15 cellular contexts compared by ENCODE assay signal in the genomic region with DNA sequence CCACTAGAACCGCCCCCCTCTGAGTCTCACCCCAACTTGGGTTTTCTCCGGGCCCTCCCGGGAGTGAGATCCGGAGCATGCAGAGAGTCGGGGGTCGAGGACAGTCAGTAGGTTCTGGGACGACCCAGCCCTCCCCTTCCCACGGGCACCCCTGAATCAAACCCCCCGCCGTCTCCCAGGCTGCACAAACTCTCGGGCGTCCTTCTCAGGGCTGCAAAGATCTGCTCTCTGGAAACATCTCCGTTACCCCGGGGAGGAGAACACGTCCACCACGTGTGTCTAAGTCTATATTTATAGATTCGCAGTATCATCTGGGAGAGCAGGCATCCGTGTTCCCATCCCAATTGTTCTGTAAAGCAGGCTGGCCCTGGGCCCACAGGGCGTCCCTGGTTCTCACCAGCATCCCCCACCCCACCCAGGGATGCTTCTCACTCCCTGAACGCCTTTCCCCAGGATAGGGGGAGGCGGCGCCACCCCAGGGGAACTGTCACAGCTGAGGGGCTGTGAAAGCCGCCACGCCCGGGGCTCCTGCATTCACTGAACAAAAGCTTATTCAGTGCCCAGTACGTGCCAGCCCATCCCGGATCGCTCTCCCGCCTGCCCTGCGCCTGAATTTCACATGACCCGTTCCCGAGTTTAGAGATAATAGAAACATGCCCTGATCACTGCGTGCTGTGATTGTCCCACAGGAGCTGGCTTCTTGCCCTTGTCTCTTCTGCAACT. TPM values are rescaled to one million over a fixed set of nuclear protein-coding genes. Genes with fewer than 3 reads are reported as not detected.
DNase-seq lines count a peak whose midpoint lies in the region; ATAC-seq and TF ChIP-seq lines count a peak whose summit lies in the region.
"Had no signal": no experiment of that assay in that cellular context is flagged by ENCODE, and none has a peak within 500 bp of the region (broad histone marks: within the 10 kb centered on the region; RNA-seq: fewer than 3 reads in every experiment).

No MANE protein-coding gene starts in this region.

- no peak for TF ChIP-seq CTCF in progenitor cell of endocrine pancreas (IDR thresholded peaks at IDR 0.05; ENCODE audit: unreplicated experiment)

- peak overlapping the region; percentile 82 to 83 for H3K4me3 Mint-ChIP-seq in activated T-cell treated with anti-CD3 and anti-CD28 coated beads, Interleukin-2, amount 50 U/mL, for 72 hours
- peak overlapping the region; percentile 65 for H3K4me3 Mint-ChIP-seq in progenitor cell of endocrine pancreas (ENCODE audit: low read depth)

- H3K27me3 ChIP-seq in right cardiac atrium (ENCODE audit: control insufficient read depth, insufficient read depth) = no peaks in the 10 kb centered on the region

- ATAC-seq in activated T-cell treated with anti-CD3 and anti-CD28 coated beads, Interleukin-2, amount 50 U/mL, for 72 hours (replicated peaks in 1 of 2) = no peak
- ATAC-seq in right cardiac atrium (peak; percentile 24 to 55), HG02840 (IDR thresholded peaks at IDR 0.05; ENCODE audit: low FRiP score, unreplicated experiment) (no peak)

- peak overlapping the region; percentile 57 for H3K27ac ChIP-seq in right cardiac atrium (ENCODE audit: low read length)
- H3K27ac ChIP-seq: SJSA1 had no signal

- in situ Hi-C loops in G401 (cut with HindIII; ENCODE audit: low sequenced_read_pairs) = no loop called here

- intact Hi-C loops in right cardiac atrium (cut with DNase I) = no loop called here

- H3K27me3 Mint-ChIP-seq in activated T-cell treated with anti-CD3 and anti-CD28 coated beads, Interleukin-2, amount 50 U/mL, for 72 hours (ENCODE audit: low read depth) = peaks cover 42% of the 10 kb centered on the region
- peaks cover 73% of the 10 kb centered on the region for H3K27me3 Mint-ChIP-seq in progenitor cell of endocrine pancreas

- H3K4me1 ChIP-seq in ES-I3 (ENCODE audit: insufficient read depth, low read length) (no peaks in the 10 kb centered on the region), right cardiac atrium (ENCODE audit: control insufficient read depth, insufficient read depth, low read length) (peaks cover 3% of the 10 kb centered on the region)
- H3K4me1 ChIP-seq: SJSA1 had no signal

- peak overlapping the region; percentile 39 for H3K4me3 ChIP-seq in right cardiac atrium (ENCODE audit: low read length)
- H3K4me3 ChIP-seq: SJSA1 had no signal

- no peaks in the 10 kb centered on the region for H3K36me3 Mint-ChIP-seq in activated T-cell treated with anti-CD3 and anti-CD28 coated beads, Interleukin-2, amount 50 U/mL, for 72 hours (ENCODE audit: insufficient read depth in 2 of 2)
- no peaks in the 10 kb centered on the region for H3K36me3 Mint-ChIP-seq in progenitor cell of endocrine pancreas (ENCODE audit: insufficient read depth)

- no peaks in the 10 kb centered on the region for H3K9me3 Mint-ChIP-seq in activated T-cell treated with anti-CD3 and anti-CD28 coated beads, Interleukin-2, amount 50 U/mL, for 72 hours
- no peaks in the 10 kb centered on the region for H3K9me3 Mint-ChIP-seq in progenitor cell of endocrine pancreas (ENCODE audit: low read depth)

- H3K9me3 ChIP-seq in ES-I3 (ENCODE audit: control insufficient read depth, insufficient read depth, low read length) = no peaks in the 10 kb centered on the region
- no peaks in the 10 kb centered on the region for H3K9me3 ChIP-seq in right cardiac atrium (ENCODE audit: control insufficient read depth, low read length)
- H3K9me3 ChIP-seq: SJSA1 had no signal

- peaks cover 9% of the 10 kb centered on the region for H3K4me1 Mint-ChIP-seq in activated T-cell treated with anti-CD3 and anti-CD28 coated beads, Interleukin-2, amount 50 U/mL, for 72 hours (ENCODE audit: low read depth)
- H3K4me1 Mint-ChIP-seq in progenitor cell of endocrine pancreas (ENCODE audit: low read depth) = peaks cover 8% of the 10 kb centered on the region

- no peak for DNase-seq in activated T-cell treated with anti-CD3 and anti-CD28 coated beads, Interleukin-2, amount 50 U/mL, for 72 hours
- peak in 1 of 3 donors; percentile 67 for DNase-seq in right cardiac atrium
- no peak for DNase-seq in progenitor cell of endocrine pancreas (ENCODE audit: low spot score, unreplicated experiment)
- no peak for DNase-seq in stimulated activated CD4-positive, alpha-beta T cell treated with anti-CD3 and anti-CD28 coated beads, Interleukin-2, amount 100 ng/mL, for 24 hours
- no peak for DNase-seq in G401 (ENCODE audit: low spot score)
- no peak for DNase-seq in SW 1271 (lab: John Stamatoyannopoulos, UW)
- DNase-seq: activated CD4-positive, alpha-beta T cell treated with anti-CD3 and anti-CD28 coated beads, Interleukin-2, amount 50 U/mL, for 1 hour; amniotic stem cell; KBM-7; NCI-H2171 treated with DMSO at 0.1 percent for 48 hours had no signal

- H3K36me3 ChIP-seq in ES-I3 (ENCODE audit: insufficient read depth, low read length) = no peaks in the 10 kb centered on the region
- H3K36me3 ChIP-seq: SJSA1 had no signal

- H3K9ac ChIP-seq in ES-I3 (ENCODE audit: low read depth, low read length) = peak overlapping the region; percentile 42; the same call in 1 of the 2 replicates

- WGBS in right cardiac atrium = 22% methylated on average over 33 of the region's 33 CpGs

- H3K27ac Mint-ChIP-seq in activated T-cell treated with anti-CD3 and anti-CD28 coated beads, Interleukin-2, amount 50 U/mL, for 72 hours = no peak overlapping the region
- peak overlapping the region; percentile 71 for H3K27ac Mint-ChIP-seq in progenitor cell of endocrine pancreas

RNA-seq across cellular contexts. Expression of a gene that starts 0.8 kb away (rescaled TPM):
- total RNA-seq in activated T-cell treated with anti-CD3 and anti-CD28 coated beads, Interleukin-2, amount 50 U/mL, for 72 hours = not detected
- total RNA-seq in right cardiac atrium (1 to 10 TPM in 2 of 4 donors, under 1 TPM in 1, not detected in 1; 0.83 to 2.5 (median 1.7) TPM), progenitor cell of endocrine pancreas (not detected in 2 replicates)
- polyA plus RNA-seq in right cardiac atrium = 5.7 TPM
- not detected in 2 replicates for total RNA-seq in G401 (2014; rRNA removed; shearing (Covaris generic))
- total RNA-seq: epithelial cell of proximal tubule, kidney epithelial cell, SJSA1 had no signal

RNA-seq across cellular contexts. Expression of a gene that starts 38.3 kb away (rescaled TPM):
- 100 to 1,000 TPM; 211 to 212 TPM for total RNA-seq in activated T-cell treated with anti-CD3 and anti-CD28 coated beads, Interleukin-2, amount 50 U/mL, for 72 hours
- total RNA-seq in right cardiac atrium = 10 to 100 TPM; 52.1 to 60.7 (median 55.0) TPM
- 41.0 TPM for polyA plus RNA-seq in right cardiac atrium
- total RNA-seq in progenitor cell of endocrine pancreas = 176 and 182 TPM in 2 replicates
- 77.0 and 78.9 TPM in 2 replicates for total RNA-seq in G401 (2014; rRNA removed; shearing (Covaris generic))

Comparison
In these comparisons a context has a peak if more than half of its experiments do, and no peak if none do; other contexts are left out.
1. ATAC-seq: peak in right cardiac atrium (2 of 2); none in activated T-cell treated with anti-CD3 and anti-CD28 coated beads, Interleukin-2, amount 50 U/mL, for 72 hours (0 of 2) and HG02840 (single experiment).